Comparison of ENCODE assay signal across 9 cellular contexts in genomic region chr9:27460225-27461023, GRCh38.
DNase-seq lines count a peak whose midpoint lies in the region; ATAC-seq and TF ChIP-seq lines count a peak whose summit lies in the region.
"Had no signal": no experiment of that assay in that cellular context is flagged by ENCODE, and none has a peak within 500 bp of the region (broad histone marks: within the 10 kb centered on the region; RNA-seq: fewer than 3 reads in every experiment).

No MANE protein-coding gene starts in this region.

- peak overlapping the region; percentile 82 for H3K27ac Mint-ChIP-seq in memory B cell

- H3K36me3 ChIP-seq in heart right ventricle: peaks cover 0 to 2% (median 0%) of the 10 kb centered on the region in 9 donors

- peaks cover 0 to 36% (median 16%) of the 10 kb centered on the region in 9 donors for H3K4me1 ChIP-seq in heart right ventricle

- peaks cover 36% of the 10 kb centered on the region for H3K4me1 Mint-ChIP-seq in memory B cell

- no peaks in the 10 kb centered on the region for H3K9me3 ChIP-seq in heart right ventricle

- DNase-seq in heart right ventricle (peak in 1 of 2 donors; percentile 12), Right ventricle myocardium inferior (ENCODE audit: missing footprints) (no peak), SKM-1 (lab: John Stamatoyannopoulos, UW; ENCODE audit: unreplicated experiment) (peak; percentile 70), memory B cell (ENCODE audit: low spot score in 2 of 2) (peak in 1 of 2 donors; percentile 48), NCI-H446 (lab: John Stamatoyannopoulos, UW) (no peak), HuH-7.5 (ENCODE audit: low spot score) (no peak), NCI-H146 treated with DMSO at 0.1 percent for 48 hours (lab: John Stamatoyannopoulos, UW; ENCODE audit: unreplicated experiment) (no peak)

- peak overlapping the region in 1 of 10 donors; percentile 32 for H3K27ac ChIP-seq in heart right ventricle
- H3K27ac ChIP-seq: C4-2B had no signal

- no peaks in the 10 kb centered on the region for H3K27me3 ChIP-seq in heart right ventricle

- no peak overlapping the region for H3K4me3 Mint-ChIP-seq in memory B cell

- no peak overlapping the region for H3K4me3 ChIP-seq in heart right ventricle

- no peaks in the 10 kb centered on the region for H3K27me3 Mint-ChIP-seq in memory B cell

- peaks cover 3% of the 10 kb centered on the region for H3K9me3 Mint-ChIP-seq in memory B cell

- peaks cover 11% of the 10 kb centered on the region for H3K36me3 Mint-ChIP-seq in memory B cell

- intact Hi-C loops in heart right ventricle (cut with DNase I) (loop anchor here in 2 of 10 donors (5.0 to 10.0 kb wide), 3 partner anchors 37 to 64 kb away; partner anchors contain the start of genes IFNK (in 1 of the 2) and MOB3B (in 1 of the 2)), Right ventricle myocardium inferior (cut with DNase I) (no loop called here)

- ATAC-seq in heart right ventricle (peak in 6 of 8 donors; percentile 31 to 79 (median 64)), Right ventricle myocardium inferior (no peak), HG03095 (IDR thresholded peaks at IDR 0.05; ENCODE audit: unreplicated experiment) (peak; percentile 88), memory B cell (ENCODE audit: low read depth) (peak; percentile 97)

- WGBS in heart right ventricle, 2 donors: 59 to 68% methylated on average over 5 of the region's 5 CpGs

- TF ChIP-seq CTCF in heart right ventricle (IDR thresholded peaks at IDR 0.05): no peak
